Comparison of ENCODE assay signal across 2 cellular contexts in the genomic region with DNA sequence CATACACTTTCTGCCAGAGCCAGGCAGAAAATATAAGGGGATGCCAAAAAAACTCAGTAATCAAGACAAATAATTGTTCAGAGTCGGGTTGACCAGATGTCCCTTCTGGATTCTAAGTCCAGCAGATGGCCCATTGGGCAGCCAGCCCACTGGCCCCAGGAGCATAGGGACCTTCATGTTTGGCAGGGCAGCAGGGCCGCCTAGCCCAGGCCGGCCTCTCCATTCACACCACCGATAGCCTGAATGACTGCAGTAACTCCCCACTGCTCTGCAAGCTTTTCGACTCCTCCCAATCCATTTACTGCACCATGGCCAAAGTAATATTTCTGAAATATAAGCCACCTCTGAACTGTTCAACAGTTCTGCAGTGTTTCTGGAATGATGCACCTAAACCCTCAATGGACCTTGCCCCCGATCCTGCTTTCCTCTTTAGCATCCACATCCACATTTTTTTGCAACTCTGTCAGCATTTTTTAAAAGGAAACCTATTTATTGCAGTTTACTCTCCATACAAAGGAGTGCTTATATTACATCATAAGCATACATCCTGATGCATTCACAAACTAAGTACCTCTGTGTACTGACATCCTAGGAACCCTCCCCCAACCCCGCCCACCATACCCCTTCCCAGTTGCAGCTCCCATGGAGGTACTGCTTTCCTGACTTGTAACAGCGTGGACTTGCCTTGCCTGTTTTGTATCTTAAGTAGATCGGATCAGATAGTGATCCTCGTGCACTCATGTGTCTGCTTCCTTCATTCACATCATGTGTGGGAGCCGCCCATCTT.
TF ChIP-seq lines count a peak whose summit lies in the region.

No MANE protein-coding gene starts in this region.

TF ChIP-seq in GM23338, 12 proteins besides CTCF, POLR2A, EP300 and RAD21 (continued from another document):
- no peak for TF ChIP-seq ZNF462 (CRISPR knock-in tag; IDR thresholded peaks at IDR 0.05)
- TF ChIP-seq, protein P1, sequence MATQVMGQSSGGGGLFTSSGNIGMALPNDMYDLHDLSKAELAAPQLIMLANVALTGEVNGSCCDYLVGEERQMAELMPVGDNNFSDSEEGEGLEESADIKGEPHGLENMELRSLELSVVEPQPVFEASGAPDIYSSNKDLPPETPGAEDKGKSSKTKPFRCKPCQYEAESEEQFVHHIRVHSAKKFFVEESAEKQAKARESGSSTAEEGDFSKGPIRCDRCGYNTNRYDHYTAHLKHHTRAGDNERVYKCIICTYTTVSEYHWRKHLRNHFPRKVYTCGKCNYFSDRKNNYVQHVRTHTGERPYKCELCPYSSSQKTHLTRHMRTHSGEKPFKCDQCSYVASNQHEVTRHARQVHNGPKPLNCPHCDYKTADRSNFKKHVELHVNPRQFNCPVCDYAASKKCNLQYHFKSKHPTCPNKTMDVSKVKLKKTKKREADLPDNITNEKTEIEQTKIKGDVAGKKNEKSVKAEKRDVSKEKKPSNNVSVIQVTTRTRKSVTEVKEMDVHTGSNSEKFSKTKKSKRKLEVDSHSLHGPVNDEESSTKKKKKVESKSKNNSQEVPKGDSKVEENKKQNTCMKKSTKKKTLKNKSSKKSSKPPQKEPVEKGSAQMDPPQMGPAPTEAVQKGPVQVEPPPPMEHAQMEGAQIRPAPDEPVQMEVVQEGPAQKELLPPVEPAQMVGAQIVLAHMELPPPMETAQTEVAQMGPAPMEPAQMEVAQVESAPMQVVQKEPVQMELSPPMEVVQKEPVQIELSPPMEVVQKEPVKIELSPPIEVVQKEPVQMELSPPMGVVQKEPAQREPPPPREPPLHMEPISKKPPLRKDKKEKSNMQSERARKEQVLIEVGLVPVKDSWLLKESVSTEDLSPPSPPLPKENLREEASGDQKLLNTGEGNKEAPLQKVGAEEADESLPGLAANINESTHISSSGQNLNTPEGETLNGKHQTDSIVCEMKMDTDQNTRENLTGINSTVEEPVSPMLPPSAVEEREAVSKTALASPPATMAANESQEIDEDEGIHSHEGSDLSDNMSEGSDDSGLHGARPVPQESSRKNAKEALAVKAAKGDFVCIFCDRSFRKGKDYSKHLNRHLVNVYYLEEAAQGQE (IDR thresholded peaks at IDR 0.05; ENCODE audit: unreplicated experiment) = no peak
- TF ChIP-seq, protein P2, sequence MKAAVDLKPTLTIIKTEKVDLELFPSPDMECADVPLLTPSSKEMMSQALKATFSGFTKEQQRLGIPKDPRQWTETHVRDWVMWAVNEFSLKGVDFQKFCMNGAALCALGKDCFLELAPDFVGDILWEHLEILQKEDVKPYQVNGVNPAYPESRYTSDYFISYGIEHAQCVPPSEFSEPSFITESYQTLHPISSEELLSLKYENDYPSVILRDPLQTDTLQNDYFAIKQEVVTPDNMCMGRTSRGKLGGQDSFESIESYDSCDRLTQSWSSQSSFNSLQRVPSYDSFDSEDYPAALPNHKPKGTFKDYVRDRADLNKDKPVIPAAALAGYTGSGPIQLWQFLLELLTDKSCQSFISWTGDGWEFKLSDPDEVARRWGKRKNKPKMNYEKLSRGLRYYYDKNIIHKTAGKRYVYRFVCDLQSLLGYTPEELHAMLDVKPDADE (IDR thresholded peaks at IDR 0.05) = no peak
- TF ChIP-seq NANOG (IDR thresholded peaks at IDR 0.05; ENCODE audit: borderline replicate concordance) = no peak
TF ChIP-seq in GM23338: peak in this region for 0.

TF ChIP-seq in SK-N-SH treated with all-trans-retinoic acid at 6 μM for 48 hours, 23 proteins besides CTCF, POLR2A, EP300 and RAD21 (continued from another document):
- no peak for TF ChIP-seq POU6F1 (CRISPR knock-in tag; IDR thresholded peaks at IDR 0.05; ENCODE audit: borderline replicate concordance, low read depth)
- TF ChIP-seq ZNF565 (CRISPR knock-in tag; conservative IDR thresholded peaks at IDR 0.05; ENCODE audit: low read depth) = no peak
- TF ChIP-seq, protein P3, sequence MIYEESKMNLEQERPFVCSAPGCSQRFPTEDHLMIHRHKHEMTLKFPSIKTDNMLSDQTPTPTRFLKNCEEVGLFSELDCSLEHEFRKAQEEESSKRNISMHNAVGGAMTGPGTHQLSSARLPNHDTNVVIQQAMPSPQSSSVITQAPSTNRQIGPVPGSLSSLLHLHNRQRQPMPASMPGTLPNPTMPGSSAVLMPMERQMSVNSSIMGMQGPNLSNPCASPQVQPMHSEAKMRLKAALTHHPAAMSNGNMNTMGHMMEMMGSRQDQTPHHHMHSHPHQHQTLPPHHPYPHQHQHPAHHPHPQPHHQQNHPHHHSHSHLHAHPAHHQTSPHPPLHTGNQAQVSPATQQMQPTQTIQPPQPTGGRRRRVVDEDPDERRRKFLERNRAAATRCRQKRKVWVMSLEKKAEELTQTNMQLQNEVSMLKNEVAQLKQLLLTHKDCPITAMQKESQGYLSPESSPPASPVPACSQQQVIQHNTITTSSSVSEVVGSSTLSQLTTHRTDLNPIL (CRISPR knock-in tag; IDR thresholded peaks at IDR 0.05; ENCODE audit: low read depth) = no peak
- no peak for TF ChIP-seq PATZ1 (CRISPR knock-in tag; IDR thresholded peaks at IDR 0.05; ENCODE audit: borderline replicate concordance)
- no peak for TF ChIP-seq ZNF70 (CRISPR knock-in tag; IDR thresholded peaks at IDR 0.05)
- TF ChIP-seq OSR1 (CRISPR knock-in tag; IDR thresholded peaks at IDR 0.05) = no peak
- TF ChIP-seq ARNTL (CRISPR knock-in tag; IDR thresholded peaks at IDR 0.05; ENCODE audit: borderline replicate concordance, low read depth) = no peak
- no peak for TF ChIP-seq BACH2 (CRISPR knock-in tag; IDR thresholded peaks at IDR 0.05; ENCODE audit: borderline replicate concordance)
- TF ChIP-seq CSRNP3 (CRISPR knock-in tag; IDR thresholded peaks at IDR 0.05) = 0 out of 2 replicates have a peak, but pooled peaks have one; percentile 30
- no peak for TF ChIP-seq ZNF8 (CRISPR knock-in tag; IDR thresholded peaks at IDR 0.05)
- TF ChIP-seq ZFP3 (CRISPR knock-in tag; IDR thresholded peaks at IDR 0.05) = no peak
- TF ChIP-seq GLIS3 (CRISPR knock-in tag; IDR thresholded peaks at IDR 0.05) = no peak
- TF ChIP-seq TCF4 (CRISPR knock-in tag; IDR thresholded peaks at IDR 0.05; ENCODE audit: borderline replicate concordance) = peak; percentile 94
- no peak for TF ChIP-seq ZFP30 (CRISPR knock-in tag; IDR thresholded peaks at IDR 0.05)
- TF ChIP-seq SNAI2 (CRISPR knock-in tag; IDR thresholded peaks at IDR 0.05) = no peak
- no peak for TF ChIP-seq CSDC2 (CRISPR knock-in tag; IDR thresholded peaks at IDR 0.05)
- no peak for TF ChIP-seq PPARA (CRISPR knock-in tag; IDR thresholded peaks at IDR 0.05; ENCODE audit: borderline replicate concordance)
- no peak for TF ChIP-seq ZC3H10 (CRISPR knock-in tag; IDR thresholded peaks at IDR 0.05)
TF ChIP-seq in SK-N-SH treated with all-trans-retinoic acid at 6 μM for 48 hours: peak in this region for 4.
